In genomic region chr18:59649575-59649974, GRCh38 we compare ENCODE assay signal across 1 cellular context.
TF ChIP-seq lines count a peak whose summit lies in the region.

No MANE protein-coding gene starts in this region.

TF ChIP-seq in GM23338, 12 proteins besides CTCF, POLR2A, EP300 and RAD21 (continued from another document):
- no peak for TF ChIP-seq ZNF462 (CRISPR knock-in tag; IDR thresholded peaks at IDR 0.05)
- no peak for TF ChIP-seq CREB1 (CRISPR knock-in tag; IDR thresholded peaks at IDR 0.05; ENCODE audit: low read depth)
